ENCODE assay signal across 8 cellular contexts in the genomic region with DNA sequence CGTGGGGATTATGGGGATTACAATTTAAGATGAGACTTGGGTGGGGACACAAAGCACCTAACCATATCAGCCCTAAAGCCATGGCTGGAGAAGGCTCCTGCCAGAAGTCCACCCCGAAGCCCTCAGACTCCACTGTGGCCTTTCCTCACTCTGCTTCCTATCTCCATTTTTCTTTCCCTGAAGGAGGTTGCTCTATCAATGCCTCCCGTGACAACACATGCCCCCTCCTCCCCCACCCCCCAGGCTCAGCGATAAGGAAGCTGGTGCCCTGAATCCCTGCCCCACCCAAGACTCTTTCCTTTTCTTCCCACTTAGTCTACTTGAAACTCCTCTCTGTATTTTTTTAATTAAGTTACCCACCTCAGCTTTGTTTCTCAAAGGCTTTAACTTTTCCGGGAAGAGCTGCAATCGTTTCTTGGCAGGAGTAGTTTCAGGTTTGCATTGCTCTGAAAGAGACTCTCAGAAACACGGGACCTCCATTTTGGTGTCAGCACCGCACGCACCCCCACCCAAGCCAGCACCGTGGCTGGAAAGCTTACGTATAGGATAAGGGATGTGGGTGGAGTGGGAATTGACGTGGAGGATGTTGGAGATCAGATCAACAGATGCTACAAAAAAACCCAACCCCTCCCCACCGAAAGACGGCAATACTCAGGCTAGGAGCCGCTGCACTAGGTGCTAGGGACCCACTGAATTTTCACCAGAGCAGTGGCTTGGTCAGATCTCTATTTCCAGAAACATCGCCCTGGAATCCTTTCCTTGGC. TPM values are rescaled to one million over a fixed set of nuclear protein-coding genes. Genes with fewer than 3 reads are reported as not detected.
DNase-seq lines count a peak whose midpoint lies in the region; ATAC-seq, FAIRE-seq and TF ChIP-seq lines count a peak whose summit lies in the region.

No MANE protein-coding gene starts in this region.

- H3K4me2 ChIP-seq in GM23248 (ENCODE audit: unreplicated experiment), result peak overlapping the region; percentile 94

- 9 to 11% methylated on average over 15 to 16 of the region's 16 CpGs for WGBS in GM23248 (ENCODE audit: low coverage in 1 of 2, low lambda C conversion rate in 2 of 2, missing lambda C conversion rate in 2 of 2), 2 experiments

- peak overlapping the region; percentile 86 for H3K27ac ChIP-seq in GM23248
- peak overlapping the region; percentile 37 for H3K27ac ChIP-seq in effector memory CD4-positive, alpha-beta T cell (ENCODE audit: insufficient read depth, low read length, poor library complexity, severe bottlenecking)

- H3K4me3 ChIP-seq in GM23248 (peak overlapping the region; percentile 87), mononuclear cell (ENCODE audit: low read length) (peak overlapping the region; percentile 61)
- peak overlapping the region; percentile 65 for H3K4me3 ChIP-seq in effector memory CD4-positive, alpha-beta T cell (ENCODE audit: insufficient read depth, low read depth, low read length, poor library complexity, severe bottlenecking)

- H3K9ac ChIP-seq in GM23248, result peak overlapping the region; percentile 86

- in situ Hi-C loops in GM23248 (cut with MboI), result no loop called here

- H3K27me3 ChIP-seq in GM23248 (replicated peaks; ENCODE audit: insufficient read depth) (peaks cover 13% of the 10 kb centered on the region), mononuclear cell (ENCODE audit: insufficient read depth, low read length) (peaks cover 15% of the 10 kb centered on the region)
- H3K27me3 ChIP-seq in effector memory CD4-positive, alpha-beta T cell (replicated peaks; ENCODE audit: control insufficient read depth, insufficient read depth, low read length, poor library complexity, severe bottlenecking), result peaks cover 12% of the 10 kb centered on the region

- no peaks in the 10 kb centered on the region for H4K20me1 ChIP-seq in GM23248 (ENCODE audit: insufficient read depth)

- peak; percentile 44 for FAIRE-seq in urothelium cell line (lab: Jason Lieb, UNC)

- no peaks in the 10 kb centered on the region for H3K4me1 ChIP-seq in GM23248 (ENCODE audit: insufficient read depth)
- peaks cover 7% of the 10 kb centered on the region for H3K4me1 ChIP-seq in effector memory CD4-positive, alpha-beta T cell (ENCODE audit: control insufficient read depth, insufficient read depth, low read length, poor library complexity, severe bottlenecking)
- H3K4me1 ChIP-seq in mononuclear cell (ENCODE audit: insufficient read depth, low read length), result peaks cover 25% of the 10 kb centered on the region

- ATAC-seq in SK-N-SH treated with all-trans-retinoic acid at 6 μM for 48 hours, result peak; percentile 51

- no peaks in the 10 kb centered on the region for H3F3A ChIP-seq in GM23248 (ENCODE audit: insufficient read depth)

- no peaks in the 10 kb centered on the region for H3K79me2 ChIP-seq in GM23248 (ENCODE audit: insufficient read depth)

- H3K9me2 ChIP-seq in GM23248 (ENCODE audit: insufficient read depth), result no peaks in the 10 kb centered on the region

- peak; percentile 58 for DNase-seq in AG20443 (ENCODE audit: low spot score)
- peak; percentile 64 for DNase-seq in GM23248
- no peak for DNase-seq in effector memory CD4-positive, alpha-beta T cell
- no peak for DNase-seq in urothelium cell line (ENCODE audit: low spot score)
- no peak for DNase-seq in NCI-H187 (lab: John Stamatoyannopoulos, UW)
- no peak for DNase-seq in GM20000 (ENCODE audit: low spot score)

- no peak for TF ChIP-seq CTCF in GM20000 (IDR thresholded peaks at IDR 0.05; ENCODE audit: extremely low read depth, missing control alignments)

- peak overlapping the region; percentile 91 for H2AFZ ChIP-seq in GM23248

- H3K9me3 ChIP-seq in GM23248 (ENCODE audit: low read depth) (no peaks in the 10 kb centered on the region), mononuclear cell (ENCODE audit: low read depth, low read length) (no peaks in the 10 kb centered on the region)
- no peaks in the 10 kb centered on the region for H3K9me3 ChIP-seq in effector memory CD4-positive, alpha-beta T cell (ENCODE audit: control insufficient read depth, low read length)

- no peaks in the 10 kb centered on the region for H3K36me3 ChIP-seq in GM23248 (ENCODE audit: low read depth)
- no peaks in the 10 kb centered on the region for H3K36me3 ChIP-seq in effector memory CD4-positive, alpha-beta T cell (ENCODE audit: control insufficient read depth, insufficient read depth, low read length)

TF ChIP-seq in SK-N-SH treated with all-trans-retinoic acid at 6 μM for 48 hours, 23 proteins besides CTCF, POLR2A, EP300 and RAD21:
- TF ChIP-seq PATZ1 (CRISPR knock-in tag; IDR thresholded peaks at IDR 0.05; ENCODE audit: borderline replicate concordance), result no peak
- TF ChIP-seq ZFP30 (CRISPR knock-in tag; IDR thresholded peaks at IDR 0.05), result no peak

RNA-seq across cellular contexts. Expression of gene CA4, which starts 15.2 kb away (rescaled TPM):
- total RNA-seq in GM23248 (2014; rRNA removed; shearing (Covaris generic)), result not detected in 2 replicates
- polyA plus RNA-seq in GM23248 (2016; fragmentation: Nextera tagmentation; extraction: Ambion mirVana), result not detected in 2 replicates
- total RNA-seq in mononuclear cell, result not detected

RNA-seq across cellular contexts. Expression of gene HEATR6, which starts 55.9 kb away (rescaled TPM):
- total RNA-seq in GM23248 (2014; rRNA removed; shearing (Covaris generic)), result 14.9 and 29.3 TPM in 2 replicates
- 11.2 and 12.4 TPM in 2 replicates for polyA plus RNA-seq in GM23248 (2016; fragmentation: Nextera tagmentation; extraction: Ambion mirVana)
- 16.1 TPM for total RNA-seq in mononuclear cell

Comparison
In these comparisons a context has a peak if more than half of its experiments do, and no peak if none do; other contexts are left out.
1. DNase-seq: peak in AG20443 (single experiment) and GM23248 (single experiment); none in effector memory CD4-positive, alpha-beta T cell (0 of 3), urothelium cell line (single experiment), NCI-H187 (0 of 2) and GM20000 (single experiment).
2. Peak in every context shown above with its lines, with median percentiles within 50 percentile points of each other: H3K4me3 ChIP-seq.